In genomic region chr16:56275076-56275475, GRCh38 we compare ENCODE assay signal across 1 cellular context.
TF ChIP-seq lines count a peak whose summit lies in the region.

No MANE protein-coding gene starts in this region.

TF ChIP-seq in K562, 482 proteins besides CTCF, POLR2A, EP300 and RAD21 (continued from another document and continues in another):
- TF ChIP-seq CHD7 (IDR thresholded peaks at IDR 0.05; ENCODE audit: low read depth, low read length) (no peak), HMG20B (CRISPR knock-in tag; IDR thresholded peaks at IDR 0.05) (no peak), ZNF146 (CRISPR knock-in tag; IDR thresholded peaks at IDR 0.05; ENCODE audit: unreplicated experiment) (no peak), ZNF282 (CRISPR knock-in tag; IDR thresholded peaks at IDR 0.05) (no peak), ZBTB11 (CRISPR knock-in tag; IDR thresholded peaks at IDR 0.05) (no peak), PTRF (tag; IDR thresholded peaks at IDR 0.05) (no peak), ZNF12 (CRISPR knock-in tag; IDR thresholded peaks at IDR 0.05) (no peak), CBX3 (IDR thresholded peaks at IDR 0.05; ENCODE audit: borderline replicate concordance in 1 of 2, low read length in 2 of 2) (peak in 1 of 2 experiments; percentile 73; a peak in 2 of 3 replicates), VEZF1 (CRISPR knock-in tag; IDR thresholded peaks at IDR 0.05) (peak; percentile 53), ZNF644 (tag; IDR thresholded peaks at IDR 0.05; ENCODE audit: low read depth) (no peak), TAL1 (IDR thresholded peaks at IDR 0.05) (0 out of 2 replicates have a peak, but pooled peaks have one; percentile 15), EHMT2 (IDR thresholded peaks at IDR 0.05) (no peak), GTF2A2 (tag; IDR thresholded peaks at IDR 0.05) (no peak), MYC (IDR thresholded peaks at IDR 0.05; ENCODE audit: low read depth, low read length) (peak; percentile 72; the same call in 1 of the 2 replicates), MYC (CRISPR knock-in tag; IDR thresholded peaks at IDR 0.05; ENCODE audit: borderline replicate concordance, low read depth) (no peak), JUN (IDR thresholded peaks at IDR 0.05; ENCODE audit: borderline replicate concordance, low read depth, low read length) (no peak), JUN (CRISPR knock-in tag; IDR thresholded peaks at IDR 0.05; ENCODE audit: borderline replicate concordance) (no peak), ZNF592 (IDR thresholded peaks at IDR 0.05) (peak; percentile 86), GATA2 (CRISPR knock-in tag; IDR thresholded peaks at IDR 0.05) (no peak), MAX (CRISPR knock-in tag; IDR thresholded peaks at IDR 0.05) (peak; percentile 78), TEAD4 (IDR thresholded peaks at IDR 0.05; ENCODE audit: low read length) (0 out of 2 replicates have a peak, but pooled peaks have one; percentile 17), TEAD4 (CRISPR knock-in tag; IDR thresholded peaks at IDR 0.05; ENCODE audit: borderline replicate concordance) (no peak), SMAD1 (IDR thresholded peaks at IDR 0.05; ENCODE audit: low read depth, low read length, partially characterized antibody) (no peak), USF1 (CRISPR knock-in tag; IDR thresholded peaks at IDR 0.05) (peak; percentile 47), USF2 (CRISPR knock-in tag; IDR thresholded peaks at IDR 0.05) (peak; percentile 45; the same call in 1 of the 2 replicates), TEAD2 (tag; IDR thresholded peaks at IDR 0.05) (no peak), MIER1 (IDR thresholded peaks at IDR 0.05; ENCODE audit: low read depth) (no peak), EGR1 (conservative IDR thresholded peaks at IDR 0.05) (no peak), TCF7L2 (IDR thresholded peaks at IDR 0.05; ENCODE audit: low read depth, low read length) (no peak), L3MBTL2 (IDR thresholded peaks at IDR 0.05) (peak; percentile 93), CBFA2T3 (IDR thresholded peaks at IDR 0.05) (peak; percentile 41), THAP12 (CRISPR knock-in tag; IDR thresholded peaks at IDR 0.05) (no peak), HMG20A (CRISPR knock-in tag; conservative IDR thresholded peaks at IDR 0.05) (no peak), LEF1 (IDR thresholded peaks at IDR 0.05) (no peak), GABPB2 (CRISPR knock-in tag; conservative IDR thresholded peaks at IDR 0.05) (no peak)
